8 cellular contexts compared by ENCODE assay signal in the genomic region with DNA sequence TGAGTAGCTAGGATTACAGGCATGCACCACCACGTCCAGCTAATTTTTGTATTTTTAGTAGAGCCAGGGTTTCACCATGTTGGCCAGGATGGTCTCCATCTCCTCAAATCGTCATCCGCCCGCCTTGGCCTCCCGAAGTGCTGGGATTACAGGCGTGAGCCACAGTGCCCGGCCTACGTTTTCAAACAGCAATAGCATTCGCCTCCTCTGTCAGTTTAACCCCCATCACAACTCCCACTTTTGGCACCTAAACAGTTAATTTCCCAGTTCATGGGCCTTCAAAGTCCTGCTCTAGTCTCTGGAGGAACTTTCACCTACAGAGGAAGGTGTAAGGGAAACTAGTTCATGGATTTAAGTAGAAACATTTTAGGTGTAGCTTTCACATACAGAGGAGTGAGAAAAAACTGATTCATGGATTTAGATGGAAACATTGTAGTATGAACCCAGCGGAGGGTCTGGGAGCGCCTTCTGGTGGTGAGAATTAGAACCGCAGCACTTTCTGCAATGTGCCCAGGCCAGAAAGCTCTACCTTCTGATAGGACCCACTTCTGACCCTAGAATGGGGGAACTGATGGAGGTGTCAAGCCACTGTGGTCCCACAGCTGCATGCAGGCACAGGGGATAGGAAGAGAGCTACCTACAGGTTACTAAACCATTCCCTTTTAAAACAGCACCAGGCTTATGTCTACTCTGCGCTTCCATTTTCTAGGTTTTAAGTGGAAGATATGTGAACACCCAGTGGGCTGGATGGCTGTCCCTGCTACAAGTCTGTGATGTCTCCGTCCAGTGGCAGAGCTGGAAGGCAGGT. TPM values are rescaled to one million over a fixed set of nuclear protein-coding genes. Genes with fewer than 3 reads are reported as not detected.
DNase-seq lines count a peak whose midpoint lies in the region; ATAC-seq, FAIRE-seq and TF ChIP-seq lines count a peak whose summit lies in the region.

No MANE protein-coding gene starts in this region.

- 43% methylated on average over 13 of the region's 14 CpGs for WGBS in mammary epithelial cell (ENCODE audit: low coverage, missing lambda C conversion rate)

- DNase-seq in NCI-H446 (lab: John Stamatoyannopoulos, UW) (peak; percentile 24 to 65), NCI-H446 treated with DMSO at 0.1 percent for 48 hours (lab: John Stamatoyannopoulos, UW) (no peak), NCI-H2029 (lab: John Stamatoyannopoulos, UW) (peak; percentile 14), WTC11 (ENCODE audit: low spot score) (peak; percentile 83), mammary epithelial cell (peak; percentile 50), kidney (no peak)
- DNase-seq in stimulated activated CD4-positive, alpha-beta T cell treated with anti-CD3 and anti-CD28 coated beads, Interleukin-2, amount 100 ng/mL, for 4 hours (ENCODE audit: low read depth): peak; percentile 53

- no peaks in the 10 kb centered on the region for H3K79me2 ChIP-seq in mammary epithelial cell (ENCODE audit: insufficient read depth, low read length)

- H3K27ac ChIP-seq in mammary epithelial cell (ENCODE audit: insufficient read depth, low read depth, low read length) (no peak overlapping the region), kidney (ENCODE audit: low read depth in 2 of 2, low read length in 2 of 2) (no peak overlapping the region)

- H4K20me1 ChIP-seq in mammary epithelial cell (ENCODE audit: insufficient read depth, low read length): no peaks in the 10 kb centered on the region

- CTCF ChIA-PET in WTC11 (lab: Charles Lee) (interaction anchor here (0.6 to 2.2 kb wide), 52 partner anchors 8 to 360 kb away, joined by 3 to 29 read pairs (median 5); partner anchors contain the start of genes CD300LG, DHX8, ETV4 and SOST), mammary epithelial cell (lab: Charles Lee; ENCODE audit: low non-redundant PET) (interaction anchor here (0.6 to 1.1 kb wide), 3 partner anchors 95 to 703 kb away, joined by 4 to 10 read pairs (median 4); no protein-coding TSS in a partner anchor)

- H3K9ac ChIP-seq in mammary epithelial cell (ENCODE audit: insufficient read depth, low read length): no peak overlapping the region
- H3K9ac ChIP-seq in kidney (ENCODE audit: low read length in 2 of 2): no peak overlapping the region

- dilution Hi-C loops in mammary epithelial cell (cut with HindIII; ENCODE audit: low sequenced_read_pairs): loop anchor here (5.0 kb wide), 2 partner anchors 91 to 151 kb away; no protein-coding TSS in a partner anchor

- FAIRE-seq in kidney (lab: Jason Lieb, UNC): no peak

- no peaks in the 10 kb centered on the region for H3K36me3 Mint-ChIP-seq in WTC11

- no peaks in the 10 kb centered on the region for H3K27me3 ChIP-seq in mammary epithelial cell (ENCODE audit: insufficient read depth, low read length)

- no peak overlapping the region for H3K4me3 ChIP-seq in mammary epithelial cell (replicated peaks in 1 of 3; ENCODE audit: insufficient read depth in 1 of 3, low read depth in 2 of 3, low read length in 3 of 3)
- H3K4me3 ChIP-seq in kidney (ENCODE audit: low read length in 2 of 2): no peak overlapping the region

- peaks cover 66% of the 10 kb centered on the region for H3K4me1 Mint-ChIP-seq in WTC11

- H3K36me3 ChIP-seq in mammary epithelial cell (ENCODE audit: insufficient read depth, low read length) (no peaks in the 10 kb centered on the region), kidney (ENCODE audit: control insufficient read depth in 1 of 2, insufficient read depth in 2 of 2, low read length in 2 of 2) (no peaks in the 10 kb centered on the region)

- no peaks in the 10 kb centered on the region for H3K27me3 Mint-ChIP-seq in WTC11 (ENCODE audit: low read depth)

- no TSS peak for BruUV-seq in mammary epithelial cell (replicated peaks; lab: Mats Ljungman, UMichigan)

- in situ Hi-C loops in mammary epithelial cell (cut with MboI; ENCODE audit: low sequenced_read_pairs in 2 of 2): loop anchor here (5.0 kb wide), 2 partner anchors 96 to 161 kb away; no protein-coding TSS in a partner anchor

- H2AFZ ChIP-seq in mammary epithelial cell (ENCODE audit: low read depth, low read length): no peak overlapping the region

- no peak overlapping the region for H3K4me3 Mint-ChIP-seq in WTC11

- H3K4me1 ChIP-seq in mammary epithelial cell (ENCODE audit: insufficient read depth, low read length) (peaks cover 7% of the 10 kb centered on the region), kidney (ENCODE audit: control insufficient read depth in 1 of 2, insufficient read depth in 1 of 2, low read depth in 1 of 2, low read length in 2 of 2) (peaks cover 2 to 3% of the 10 kb centered on the region in 2 donors)

- H3K9me3 Mint-ChIP-seq in WTC11: no peaks in the 10 kb centered on the region

- intact Hi-C loops in mammary epithelial cell (cut with micrococcal nuclease) (loop anchor here (1.0 kb wide), 1 partner anchor 97 kb away; no protein-coding TSS in a partner anchor), kidney (cut with DNase I) (no loop called here)

- 0 out of 2 replicates have a peak overlapping the region, but pooled peaks have one; percentile 80 for H3K27ac Mint-ChIP-seq in WTC11

- H3K4me2 ChIP-seq in mammary epithelial cell (ENCODE audit: insufficient read depth, low read depth, low read length): no peak overlapping the region

- ATAC-seq in WTC11 (peak; percentile 41), HG03439 (IDR thresholded peaks at IDR 0.05; ENCODE audit: unreplicated experiment) (no peak)

- peak; percentile 90 for TF ChIP-seq CTCF in WTC11 (IDR thresholded peaks at IDR 0.05)
- peak; percentile 95 to 97 for TF ChIP-seq CTCF in mammary epithelial cell (conservative IDR thresholded peaks at IDR 0.05 in 1 of 2, IDR thresholded peaks at IDR 0.05 in 1 of 2; ENCODE audit: extremely low read depth in 1 of 2, insufficient read depth in 1 of 2, low read depth in 1 of 2, low read length in 2 of 2)
- peak; percentile 95 for TF ChIP-seq CTCF in kidney (IDR thresholded peaks at IDR 0.05; ENCODE audit: borderline replicate concordance, extremely low read depth, insufficient read depth)

- POLR2A ChIA-PET in WTC11 (lab: Charles Lee): interaction anchor here (0.6 to 1.4 kb wide), 5 partner anchors 97 to 146 kb away, joined by 3 to 5 read pairs (median 3); no protein-coding TSS in a partner anchor

- no peaks in the 10 kb centered on the region for H3K9me3 ChIP-seq in mammary epithelial cell (replicated peaks; ENCODE audit: insufficient read depth, low read length)
- H3K9me3 ChIP-seq in kidney (ENCODE audit: control insufficient read depth in 1 of 2, low read length in 2 of 2): no peaks in the 10 kb centered on the region

TF ChIP-seq in WTC11, 78 proteins besides CTCF, POLR2A, EP300 and RAD21:
- TF ChIP-seq GABPB1 (CRISPR knock-in tag; IDR thresholded peaks at IDR 0.05) (0 out of 2 replicates have a peak, but pooled peaks have one; percentile 13), OVOL2 (CRISPR knock-in tag; IDR thresholded peaks at IDR 0.05; ENCODE audit: borderline replicate concordance) (no peak)

RNA-seq across cellular contexts. Expression of gene MEOX1, which starts 12.0 kb away (rescaled TPM):
- 0.16 TPM in 1 of 3 replicates, not detected in the others for total RNA-seq in WTC11 (2021)
- total RNA-seq in mammary epithelial cell: not detected
- polyA plus RNA-seq in mammary epithelial cell: not detected
- polyA minus RNA-seq in mammary epithelial cell: not detected
- total RNA-seq in kidney: 1.4 TPM
- polyA plus RNA-seq in kidney (ENCODE audit: insufficient read depth, low read depth, low replicate concordance): not detected

Comparison
In these comparisons a context has a peak if more than half of its experiments do, and no peak if none do; other contexts are left out.
1. DNase-seq: peak in NCI-H446 (2 of 2), NCI-H2029 (single experiment), WTC11 (single experiment), mammary epithelial cell (single experiment) and stimulated activated CD4-positive, alpha-beta T cell treated with anti-CD3 and anti-CD28 coated beads, Interleukin-2, amount 100 ng/mL, for 4 hours (single experiment); none in NCI-H446 treated with DMSO at 0.1 percent for 48 hours (single experiment) and kidney (single experiment).
2. Peak in every context shown above with its lines, with median percentiles within 50 percentile points of each other: CTCF ChIP-seq.